In genomic region chr9:121218357-121219027, GRCh38 we compare ENCODE assay signal across 17 cellular contexts.
"Had no signal": no experiment of that assay in that cellular context is flagged by ENCODE, and none has a peak within 500 bp of the region (broad histone marks: within the 10 kb centered on the region; RNA-seq: fewer than 3 reads in every experiment).

No MANE protein-coding gene starts in this region.

- H3K9me3 Mint-ChIP-seq: activated CD4-positive, alpha-beta T cell treated with anti-CD3 and anti-CD28 coated beads, Interleukin-2, amount 10 ng/mL, durations not matched to agents 7 days and 5 days; endodermal cell; neural progenitor cell had no signal

- H3K36me3 ChIP-seq: gastroesophageal sphincter, heart right ventricle, neural progenitor cell, pancreas, sigmoid colon had no signal

- H3K4me3 Mint-ChIP-seq: activated CD4-positive, alpha-beta T cell treated with anti-CD3 and anti-CD28 coated beads, Interleukin-2, amount 10 ng/mL, durations not matched to agents 7 days and 5 days; endodermal cell; neural progenitor cell had no signal

- H3K9ac ChIP-seq: neural progenitor cell had no signal

- H3K4me2 ChIP-seq: neural progenitor cell had no signal

- H3K27ac Mint-ChIP-seq: activated CD4-positive, alpha-beta T cell treated with anti-CD3 and anti-CD28 coated beads, Interleukin-2, amount 10 ng/mL, durations not matched to agents 7 days and 5 days; endodermal cell; neural progenitor cell had no signal

- H3K27me3 Mint-ChIP-seq: activated CD4-positive, alpha-beta T cell treated with anti-CD3 and anti-CD28 coated beads, Interleukin-2, amount 10 ng/mL, durations not matched to agents 7 days and 5 days had no signal

- H3K36me3 Mint-ChIP-seq: neural progenitor cell had no signal

- H3K27ac ChIP-seq: gastroesophageal sphincter, heart right ventricle, neural progenitor cell, pancreas, sigmoid colon, spleen had no signal

- FAIRE-seq: islet of Langerhans, pancreas, TTC549 had no signal

- H3K9me3 ChIP-seq: gastroesophageal sphincter, heart right ventricle, pancreas, sigmoid colon, spleen had no signal

- H3K4me1 ChIP-seq: pancreas had no signal

- ATAC-seq: gastroesophageal sphincter, heart right ventricle, left colon, pancreas had no signal

- DNase-seq: activated CD4-positive, alpha-beta T cell treated with anti-CD3 and anti-CD28 coated beads, Interleukin-2, amount 10 ng/mL, durations not matched to agents 7 days and 5 days; activated CD4-positive, CD25-positive, alpha-beta regulatory T cell; activated naive CD4-positive, alpha-beta T cell; anterior cingulate cortex; dermis blood vessel endothelial cell; endodermal cell; heart right ventricle; left colon; midbrain; pancreas; sigmoid colon; spleen had no signal

- H3K27me3 ChIP-seq: gastroesophageal sphincter, heart right ventricle, pancreas, sigmoid colon, spleen had no signal

- H3K4me3 ChIP-seq: gastroesophageal sphincter, heart right ventricle, lung, neural progenitor cell, pancreas, sigmoid colon, spleen had no signal

- H2AFZ ChIP-seq: neural progenitor cell had no signal
